ENCODE assay signal across 19 cellular contexts in genomic region chr3:99900248-99900647, GRCh38.
"Had no signal": no experiment of that assay in that cellular context is flagged by ENCODE, and none has a peak within 500 bp of the region (broad histone marks: within the 10 kb centered on the region; RNA-seq: fewer than 3 reads in every experiment).

No MANE protein-coding gene starts in this region.

- H3K27ac Mint-ChIP-seq: activated CD4-positive, alpha-beta T cell treated with anti-CD3 and anti-CD28 coated beads, Interleukin-2, amount 10 ng/mL, durations not matched to agents 7 days and 5 days; activated naive CD4-positive, alpha-beta T cell treated with anti-CD3 and anti-CD28 coated beads for 36 hours; T-helper 17 cell had no signal

- H3K4me3 ChIP-seq: adrenal gland, esophagus muscularis mucosa, heart left ventricle, left ventricle myocardium inferior, pancreas, tibial artery, uterus had no signal

- H3K36me3 Mint-ChIP-seq: mesothelial cell of epicardium had no signal

- H3K9me3 ChIP-seq: adrenal gland, esophagus muscularis mucosa, heart left ventricle, left ventricle myocardium inferior, pancreas, tibial artery, uterus had no signal

- H3K27me3 Mint-ChIP-seq: activated CD4-positive, alpha-beta T cell treated with anti-CD3 and anti-CD28 coated beads, Interleukin-2, amount 10 ng/mL, durations not matched to agents 7 days and 5 days; T-helper 17 cell had no signal

- FAIRE-seq: pancreas had no signal

- DNase-seq: activated CD4-positive, alpha-beta T cell treated with anti-CD3 and anti-CD28 coated beads, Interleukin-2, amount 10 ng/mL, durations not matched to agents 7 days and 5 days; activated CD4-positive, CD25-positive, alpha-beta regulatory T cell; activated CD8-positive, alpha-beta memory T cell treated with anti-CD3 and anti-CD28 coated beads for 24 hours; activated naive CD4-positive, alpha-beta T cell treated with anti-CD3 and anti-CD28 coated beads for 36 hours; adrenal gland; cerebellar nuclear complex; dermis blood vessel endothelial cell; foreskin fibroblast; heart left ventricle; islet precursor cell; left ventricle myocardium inferior; pancreas; stimulated activated CD4-positive, alpha-beta T cell treated with anti-CD3 and anti-CD28 coated beads, Interleukin-4, amount 100 ng/mL, for 4 hours; T-helper 17 cell; tibial artery; uterus had no signal

- H3K4me3 Mint-ChIP-seq: activated CD4-positive, alpha-beta T cell treated with anti-CD3 and anti-CD28 coated beads, Interleukin-2, amount 10 ng/mL, durations not matched to agents 7 days and 5 days; activated naive CD4-positive, alpha-beta T cell treated with anti-CD3 and anti-CD28 coated beads for 36 hours; mesothelial cell of epicardium; neural crest cell; T-helper 17 cell had no signal

- H3K27me3 ChIP-seq: adrenal gland, esophagus muscularis mucosa, heart left ventricle, pancreas, tibial artery, uterus had no signal

- H3K4me1 Mint-ChIP-seq: T-helper 17 cell had no signal

- H3K9me3 Mint-ChIP-seq: activated CD4-positive, alpha-beta T cell treated with anti-CD3 and anti-CD28 coated beads, Interleukin-2, amount 10 ng/mL, durations not matched to agents 7 days and 5 days; activated naive CD4-positive, alpha-beta T cell treated with anti-CD3 and anti-CD28 coated beads for 36 hours; neural crest cell had no signal

- H3K4me1 ChIP-seq: uterus had no signal

- H3K36me3 ChIP-seq: adrenal gland, esophagus muscularis mucosa, heart left ventricle, left ventricle myocardium inferior, pancreas, tibial artery, uterus had no signal
